18 cellular contexts compared by ENCODE assay signal in the genomic region with DNA sequence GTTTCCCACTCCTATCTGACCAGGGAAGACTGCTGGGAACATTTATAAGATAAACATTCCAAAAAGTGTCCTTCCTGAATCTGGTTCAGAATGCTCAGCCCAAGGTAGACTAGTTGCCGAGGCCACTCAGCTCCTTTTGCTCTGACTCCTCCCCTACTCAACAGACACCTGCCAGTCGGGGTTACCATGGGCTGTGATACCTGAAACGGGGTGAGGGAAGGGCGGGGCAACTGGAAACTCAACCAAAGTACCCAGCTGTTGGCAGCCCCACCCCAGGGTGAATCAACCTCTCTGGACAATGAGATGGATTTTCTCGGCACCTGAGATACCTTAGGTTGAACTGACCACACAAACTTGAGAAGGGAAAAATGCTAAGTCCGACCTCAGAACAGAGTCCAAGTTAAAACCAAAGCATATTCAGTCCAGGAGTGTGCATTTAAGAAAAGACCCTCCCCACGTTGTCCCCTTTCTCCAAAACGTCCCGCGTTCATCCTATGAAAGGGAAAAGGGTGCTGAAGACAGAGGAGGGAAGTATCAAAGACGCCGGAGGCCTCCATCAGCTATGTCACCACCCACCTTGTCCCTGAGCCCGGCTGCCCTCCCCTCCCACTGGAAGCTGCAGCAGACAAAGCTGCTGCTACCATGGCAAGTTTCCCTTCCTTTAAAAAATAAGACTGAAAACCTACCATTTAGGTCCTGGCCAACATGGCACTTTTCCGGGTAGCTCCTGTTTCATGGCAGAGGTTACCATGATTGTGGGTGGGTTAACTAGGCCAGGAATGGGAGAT.
"Had no signal": no experiment of that assay in that cellular context is flagged by ENCODE, and none has a peak within 500 bp of the region (broad histone marks: within the 10 kb centered on the region; RNA-seq: fewer than 3 reads in every experiment).

No MANE protein-coding gene starts in this region.

- DNase-seq: activated CD4-positive, alpha-beta T cell treated with anti-CD3 and anti-CD28 coated beads for 1 hour; activated CD4-positive, alpha-beta T cell treated with anti-CD3 and anti-CD28 coated beads, Interleukin-2, amount 50 U/mL, for 48 hours; activated naive CD4-positive, alpha-beta T cell treated with anti-CD3 and anti-CD28 coated beads for 36 hours; activated naive CD8-positive, alpha-beta T cell treated with anti-CD3 and anti-CD28 coated beads, Interleukin-2, amount 50 U/mL, for 24 hours; activated T-cell treated with anti-CD3 and anti-CD28 coated beads, Interleukin-2, amount 50 U/mL, for 1 hour; gastrocnemius medialis; heart left ventricle; left colon; naive B cell; T-cell; T-helper 9 cell had no signal

- H3K27me3 ChIP-seq: ascending aorta, breast epithelium, gastrocnemius medialis, heart left ventricle, neutrophil, tibial nerve, vagina had no signal

- H3K27ac ChIP-seq: ascending aorta, breast epithelium, gastrocnemius medialis, heart left ventricle, neutrophil, vagina had no signal

- H3K36me3 ChIP-seq: breast epithelium, gastrocnemius medialis had no signal

- ATAC-seq: activated naive CD8-positive, alpha-beta T cell treated with anti-CD3 and anti-CD28 coated beads, Interleukin-2, amount 50 U/mL, for 24 hours; gastrocnemius medialis; heart left ventricle; left colon; stimulated activated memory B cell treated with anti-CD40 and anti-IgM and Interleukin-4, amounts not matched to agents 10 μg/mL and 1 μg/mL and 100 μg/mL, for 72 hours; T-cell had no signal

- H3K4me1 ChIP-seq: breast epithelium had no signal

- H3K9me3 ChIP-seq: ascending aorta, breast epithelium, gastrocnemius medialis, heart left ventricle, neutrophil, tibial nerve, vagina had no signal

- H3K4me3 ChIP-seq: ascending aorta, breast epithelium, gastrocnemius medialis, heart left ventricle, lung, tibial nerve, vagina had no signal
